Comparison of ENCODE assay signal across 31 cellular contexts in the genomic region with DNA sequence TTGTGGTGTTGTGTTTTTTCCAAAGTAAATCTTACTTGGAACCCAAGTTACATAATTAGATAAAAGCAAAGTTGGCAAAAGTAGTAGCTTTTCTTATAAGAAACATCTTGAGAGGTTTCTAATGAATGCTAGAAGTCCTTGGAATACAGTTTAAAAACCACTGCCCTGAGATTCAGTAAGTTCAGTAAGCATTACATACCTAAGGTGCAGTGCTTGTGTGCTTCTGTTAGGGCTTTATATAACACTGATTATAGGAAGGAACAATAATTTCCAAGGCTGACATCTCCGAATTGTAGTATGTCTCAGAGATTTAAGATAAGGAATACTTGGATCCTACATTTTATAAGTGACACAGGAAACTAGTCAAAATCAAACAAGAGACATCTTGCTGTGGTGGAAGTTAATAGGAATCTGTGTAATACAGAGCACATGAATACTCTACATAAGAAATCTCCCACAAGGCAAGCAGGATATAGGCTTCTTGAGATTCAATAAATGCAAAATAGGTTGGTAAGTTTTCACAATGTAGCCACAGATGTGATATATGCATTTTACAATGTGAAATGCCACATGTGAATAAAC.
"Had no signal": no experiment of that assay in that cellular context is flagged by ENCODE, and none has a peak within 500 bp of the region (broad histone marks: within the 10 kb centered on the region; RNA-seq: fewer than 3 reads in every experiment).

No MANE protein-coding gene starts in this region.

- H3K27ac ChIP-seq: ascending aorta, breast epithelium, cardiac muscle cell, colonic mucosa, esophagus muscularis mucosa, gastroesophageal sphincter, heart right ventricle, WERI-Rb-1 had no signal

- DNase-seq: activated B cell treated with CpG ODN at 0.5 μM for 24 hours; activated CD4-positive, alpha-beta memory T cell treated with anti-CD3 and anti-CD28 coated beads, Interleukin-2, amount 10 ng/mL, durations not matched to agents 7 days and 5 days; activated CD4-positive, alpha-beta T cell treated with anti-CD3 and anti-CD28 coated beads for 36 hours; activated CD4-positive, alpha-beta T cell treated with anti-CD3 and anti-CD28 coated beads, Interleukin-2, amount 10 ng/mL, durations not matched to agents 24 days and 14 days; activated CD4-positive, alpha-beta T cell treated with anti-CD3 and anti-CD28 coated beads, Interleukin-2, amount 50 U/mL, for 4 hours; activated CD8-positive, alpha-beta memory T cell treated with anti-CD3 and anti-CD28 coated beads, Interleukin-2, amount 50 U/mL, for 48 hours; activated gamma-delta T cell; activated naive CD4-positive, alpha-beta T cell; activated naive CD4-positive, alpha-beta T cell treated with anti-CD3 and anti-CD28 coated beads, Interleukin-2, amount 10 ng/mL, durations not matched to agents 7 days and 5 days; activated naive CD8-positive, alpha-beta T cell treated with anti-CD3 and anti-CD28 coated beads, Interleukin-2, amount 10 ng/mL, durations not matched to agents 7 days and 5 days; activated T-cell treated with anti-CD3 and anti-CD28 coated beads for 4 hours; activated T-cell treated with anti-CD3 and anti-CD28 coated beads, Interleukin-2, amount 50 U/mL, for 24 hours; activated T-cell treated with anti-CD3 and anti-CD28 coated beads, Interleukin-2, amount 50 U/mL, for 72 hours; central memory CD4-positive, alpha-beta T cell; cerebellar nuclear complex; colonic mucosa; effector CD8-positive, alpha-beta T cell; erythroblast; foreskin melanocyte; heart right ventricle; T-helper 1 cell; T-helper 17 cell; T1000; WERI-Rb-1 had no signal

- H3K36me3 ChIP-seq: ascending aorta, breast epithelium, cardiac muscle cell, colonic mucosa, esophagus muscularis mucosa, gastroesophageal sphincter, heart right ventricle, WERI-Rb-1 had no signal

- H3K9me3 ChIP-seq: ascending aorta, breast epithelium, colonic mucosa, esophagus muscularis mucosa, gastroesophageal sphincter, heart right ventricle had no signal

- H3K4me1 ChIP-seq: ascending aorta, breast epithelium, colonic mucosa, esophagus muscularis mucosa, gastroesophageal sphincter, heart right ventricle had no signal

- H3K4me3 ChIP-seq: ascending aorta, breast epithelium, cardiac muscle cell, colonic mucosa, esophagus muscularis mucosa, gastroesophageal sphincter, heart right ventricle had no signal

- H3K27me3 ChIP-seq: ascending aorta, breast epithelium, cardiac muscle cell, colonic mucosa, esophagus muscularis mucosa, gastroesophageal sphincter, heart right ventricle had no signal

- ATAC-seq: activated CD4-positive, alpha-beta T cell treated with anti-CD3 and anti-CD28 coated beads for 36 hours; activated CD4-positive, CD25-positive, alpha-beta regulatory T cell treated with anti-CD3 and anti-CD28 coated beads, Interleukin-2, amount 50 U/mL, for 24 hours; activated naive CD4-positive, alpha-beta T cell treated with anti-CD3 and anti-CD28 coated beads, Interleukin-2, amount 50 U/mL, for 72 hours; activated T-cell treated with anti-CD3 and anti-CD28 coated beads, Interleukin-2, amount 50 U/mL, for 72 hours; gastroesophageal sphincter; heart right ventricle; T-helper 17 cell had no signal
